21 cellular contexts compared by ENCODE assay signal in genomic region chr18:8561123-8561905, GRCh38.
"Had no signal": no experiment of that assay in that cellular context is flagged by ENCODE, and none has a peak within 500 bp of the region (broad histone marks: within the 10 kb centered on the region; RNA-seq: fewer than 3 reads in every experiment).

No MANE protein-coding gene starts in this region.

- H3K27me3 ChIP-seq: body of pancreas, foreskin keratinocyte, right lobe of liver, testis had no signal

- DNase-seq: activated CD4-positive, alpha-beta T cell treated with anti-CD3 and anti-CD28 coated beads, Interleukin-2, amount 10 ng/mL, durations not matched to agents 24 days and 14 days; activated CD8-positive, alpha-beta T cell treated with anti-CD3 and anti-CD28 coated beads, Interleukin-2, amount 10 ng/mL, durations not matched to agents 7 days and 5 days; activated gamma-delta T cell treated with Interleukin-2 at 50 U/mL for 16 hours; anterior cingulate cortex; body of pancreas; effector memory CD4-positive, alpha-beta T cell; foreskin keratinocyte; glutamatergic neuron; hypothalamus; right lobe of liver; stimulated activated CD4-positive, alpha-beta T cell treated with anti-CD3 and anti-CD28 coated beads, Interleukin-2, amount 100 ng/mL, for 48 hours; stimulated activated CD8-positive, alpha-beta memory T cell treated with anti-CD3 and anti-CD28 coated beads, Interleukin-4, amount 100 ng/mL, for 48 hours; stimulated activated naive B cell treated with anti-CD40 and anti-IgM and Interleukin-4, amounts not matched to agents 10 μg/mL and 1 μg/mL and 100 μg/mL, for 72 hours; testis; trophoblast cell had no signal

- FAIRE-seq: colon had no signal

- ATAC-seq: activated CD4-positive, CD25-positive, alpha-beta regulatory T cell treated with anti-CD3 and anti-CD28 coated beads, Interleukin-2, amount 50 U/mL, for 24 hours; activated CD8-positive, alpha-beta T cell treated with anti-CD3 and anti-CD28 coated beads, Interleukin-2, amount 10 ng/mL, durations not matched to agents 7 days and 5 days; body of pancreas; foreskin keratinocyte; natural killer cell treated with Interleukin-12 subunit alpha and Interleukin-12 subunit beta and Interleukin-15 and Interleukin-18, amount 100 ng/mL, for 72 hours; right lobe of liver; stimulated activated naive B cell treated with anti-CD40 and anti-IgM and Interleukin-4, amounts not matched to agents 10 μg/mL and 1 μg/mL and 100 μg/mL, for 72 hours had no signal

- H3K4me3 ChIP-seq: body of pancreas, right lobe of liver, testis had no signal

- H3K27ac Mint-ChIP-seq: activated CD4-positive, alpha-beta T cell treated with anti-CD3 and anti-CD28 coated beads, Interleukin-2, amount 10 ng/mL, durations not matched to agents 24 days and 14 days; activated CD8-positive, alpha-beta T cell treated with anti-CD3 and anti-CD28 coated beads, Interleukin-2, amount 10 ng/mL, durations not matched to agents 7 days and 5 days; activated naive CD4-positive, alpha-beta T cell treated with anti-CD3 and anti-CD28 coated beads, Interleukin-2, amount 50 U/mL, for 24 hours; memory B cell; natural killer cell treated with Interleukin-12 subunit alpha and Interleukin-12 subunit beta and Interleukin-15 and Interleukin-18, amount 100 ng/mL, for 72 hours; progenitor cell of endocrine pancreas; stimulated activated naive B cell treated with anti-CD40 and anti-IgM and Interleukin-4, amounts not matched to agents 10 μg/mL and 1 μg/mL and 100 μg/mL, for 72 hours had no signal

- H3K36me3 Mint-ChIP-seq: activated naive CD4-positive, alpha-beta T cell treated with anti-CD3 and anti-CD28 coated beads, Interleukin-2, amount 50 U/mL, for 24 hours; natural killer cell treated with Interleukin-12 subunit alpha and Interleukin-12 subunit beta and Interleukin-15 and Interleukin-18, amount 100 ng/mL, for 72 hours; stimulated activated naive B cell treated with anti-CD40 and anti-IgM and Interleukin-4, amounts not matched to agents 10 μg/mL and 1 μg/mL and 100 μg/mL, for 72 hours had no signal

- H3K27ac ChIP-seq: body of pancreas, foreskin keratinocyte, right lobe of liver, testis had no signal

- H3K9me3 Mint-ChIP-seq: activated CD4-positive, alpha-beta T cell treated with anti-CD3 and anti-CD28 coated beads, Interleukin-2, amount 10 ng/mL, durations not matched to agents 24 days and 14 days; activated naive CD4-positive, alpha-beta T cell treated with anti-CD3 and anti-CD28 coated beads, Interleukin-2, amount 50 U/mL, for 24 hours; natural killer cell treated with Interleukin-12 subunit alpha and Interleukin-12 subunit beta and Interleukin-15 and Interleukin-18, amount 100 ng/mL, for 72 hours had no signal

- H3K4me1 Mint-ChIP-seq: activated CD4-positive, alpha-beta T cell treated with anti-CD3 and anti-CD28 coated beads, Interleukin-2, amount 10 ng/mL, durations not matched to agents 24 days and 14 days; activated naive CD4-positive, alpha-beta T cell treated with anti-CD3 and anti-CD28 coated beads, Interleukin-2, amount 50 U/mL, for 24 hours; memory B cell; stimulated activated naive B cell treated with anti-CD40 and anti-IgM and Interleukin-4, amounts not matched to agents 10 μg/mL and 1 μg/mL and 100 μg/mL, for 72 hours had no signal

- H3K36me3 ChIP-seq: right lobe of liver had no signal

- H3K4me3 Mint-ChIP-seq: activated CD4-positive, alpha-beta T cell treated with anti-CD3 and anti-CD28 coated beads, Interleukin-2, amount 10 ng/mL, durations not matched to agents 24 days and 14 days; activated CD8-positive, alpha-beta T cell treated with anti-CD3 and anti-CD28 coated beads, Interleukin-2, amount 10 ng/mL, durations not matched to agents 7 days and 5 days; activated naive CD4-positive, alpha-beta T cell treated with anti-CD3 and anti-CD28 coated beads, Interleukin-2, amount 50 U/mL, for 24 hours; memory B cell; natural killer cell treated with Interleukin-12 subunit alpha and Interleukin-12 subunit beta and Interleukin-15 and Interleukin-18, amount 100 ng/mL, for 72 hours; stimulated activated naive B cell treated with anti-CD40 and anti-IgM and Interleukin-4, amounts not matched to agents 10 μg/mL and 1 μg/mL and 100 μg/mL, for 72 hours had no signal

- H3K9me3 ChIP-seq: body of pancreas, right lobe of liver, testis had no signal

- H3K4me1 ChIP-seq: body of pancreas, foreskin keratinocyte, right lobe of liver, testis had no signal
